20 cellular contexts compared by ENCODE assay signal in the genomic region with DNA sequence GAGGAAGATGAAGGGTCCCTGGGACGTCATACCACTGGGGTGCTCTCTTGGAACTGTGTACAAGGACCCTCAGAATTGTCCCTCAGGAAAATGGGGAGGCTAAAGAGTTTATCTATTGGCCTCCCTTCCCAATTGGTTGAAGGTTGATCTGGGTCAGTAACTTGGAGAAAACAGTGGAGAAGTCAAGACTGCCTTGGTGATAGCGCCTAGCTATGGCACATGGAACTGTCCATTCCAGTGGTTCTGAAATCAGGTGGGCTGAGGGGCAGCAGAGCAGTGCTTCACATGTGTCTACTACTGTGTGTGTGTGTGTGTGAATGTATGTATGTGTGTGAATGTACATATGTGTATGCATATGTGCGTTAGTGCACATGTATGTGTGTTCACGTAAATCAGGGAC.
"Had no signal": no experiment of that assay in that cellular context is flagged by ENCODE, and none has a peak within 500 bp of the region (broad histone marks: within the 10 kb centered on the region; RNA-seq: fewer than 3 reads in every experiment).

No MANE protein-coding gene starts in this region.

- ATAC-seq: foreskin keratinocyte, left lung had no signal

- H3K4me3 ChIP-seq: cardiac muscle cell, left lung, prostate gland, right atrium auricular region, thyroid gland had no signal

- H3K4me1 ChIP-seq: foreskin keratinocyte, left lung, prostate gland, right atrium auricular region, thyroid gland had no signal

- H3K27ac ChIP-seq: cardiac muscle cell, foreskin keratinocyte, left lung, prostate gland, right atrium auricular region, thyroid gland had no signal

- H3K4me1 Mint-ChIP-seq: activated B cell treated with CpG ODN at 0.5 μM for 24 hours; activated naive CD8-positive, alpha-beta T cell treated with anti-CD3 and anti-CD28 coated beads for 36 hours had no signal

- H3K36me3 Mint-ChIP-seq: activated CD4-positive, alpha-beta memory T cell treated with anti-CD3 and anti-CD28 coated beads for 36 hours; activated naive CD8-positive, alpha-beta T cell treated with anti-CD3 and anti-CD28 coated beads for 36 hours had no signal

- H3K36me3 ChIP-seq: cardiac muscle cell, left lung, prostate gland, right atrium auricular region, thyroid gland had no signal

- DNase-seq: activated B cell treated with CpG ODN at 0.5 μM for 24 hours; activated CD4-positive, alpha-beta memory T cell treated with anti-CD3 and anti-CD28 coated beads for 36 hours; activated CD4-positive, alpha-beta T cell treated with anti-CD3 and anti-CD28 coated beads for 4 hours; activated naive CD8-positive, alpha-beta T cell treated with anti-CD3 and anti-CD28 coated beads for 36 hours; activated T-cell treated with anti-CD3 and anti-CD28 coated beads for 4 hours; amniotic stem cell; dermis blood vessel endothelial cell; effector memory CD4-positive, alpha-beta T cell; foreskin keratinocyte; glutamatergic neuron; hippocampal formation; left lung; mammary epithelial cell; stimulated activated CD4-positive, alpha-beta T cell treated with anti-CD3 and anti-CD28 coated beads, Interleukin-2, amount 100 ng/mL, for 24 hours; stimulated activated naive CD4-positive, alpha-beta T cell treated with Interleukin-2 at 50 U/mL for 16 hours; thyroid gland had no signal

- H3K27ac Mint-ChIP-seq: activated B cell treated with CpG ODN at 0.5 μM for 24 hours; activated CD4-positive, alpha-beta memory T cell treated with anti-CD3 and anti-CD28 coated beads for 36 hours; activated naive CD8-positive, alpha-beta T cell treated with anti-CD3 and anti-CD28 coated beads for 36 hours had no signal

- H3K9me3 ChIP-seq: prostate gland, right atrium auricular region, thyroid gland had no signal

- H3K27me3 ChIP-seq: cardiac muscle cell, foreskin keratinocyte, right atrium auricular region, thyroid gland had no signal

- H3K4me3 Mint-ChIP-seq: activated B cell treated with CpG ODN at 0.5 μM for 24 hours; activated CD4-positive, alpha-beta memory T cell treated with anti-CD3 and anti-CD28 coated beads for 36 hours; activated naive CD8-positive, alpha-beta T cell treated with anti-CD3 and anti-CD28 coated beads for 36 hours; neural crest cell had no signal

- H3K9me3 Mint-ChIP-seq: activated B cell treated with CpG ODN at 0.5 μM for 24 hours; activated CD4-positive, alpha-beta memory T cell treated with anti-CD3 and anti-CD28 coated beads for 36 hours; activated naive CD8-positive, alpha-beta T cell treated with anti-CD3 and anti-CD28 coated beads for 36 hours had no signal
